Comparison of ENCODE assay signal across 8 cellular contexts in the genomic region with DNA sequence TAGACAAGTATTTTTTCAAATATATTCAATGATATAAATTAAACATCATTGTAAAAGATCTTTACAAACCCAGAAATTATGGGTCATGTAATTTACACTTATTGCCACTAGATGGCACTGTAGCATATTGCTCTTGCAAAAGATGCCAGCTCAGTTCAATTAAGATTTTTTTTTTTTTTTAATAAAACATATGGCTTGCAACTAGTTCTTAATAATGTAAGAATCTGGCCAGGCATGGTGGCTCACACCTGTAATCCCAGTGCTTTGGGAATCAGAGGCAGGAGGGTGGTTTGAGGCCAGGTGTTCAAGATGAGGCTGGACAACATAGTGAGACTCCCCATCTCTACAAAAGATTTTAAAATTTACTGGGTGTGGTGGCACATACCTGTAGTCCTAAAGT. TPM values are rescaled to one million over a fixed set of nuclear protein-coding genes. Genes with fewer than 3 reads are reported as not detected.
DNase-seq lines count a peak whose midpoint lies in the region; ATAC-seq and TF ChIP-seq lines count a peak whose summit lies in the region.

No MANE protein-coding gene starts in this region.

- no peak for ATAC-seq in left colon

- no peak overlapping the region for H3K27ac Mint-ChIP-seq in CD4-positive, alpha-beta memory T cell
- no peak overlapping the region for H3K27ac Mint-ChIP-seq in activated naive CD4-positive, alpha-beta T cell treated with anti-CD3 and anti-CD28 coated beads for 36 hours

- peaks cover 3% of the 10 kb centered on the region for H3K4me1 ChIP-seq in CD4-positive, alpha-beta memory T cell (ENCODE audit: insufficient read depth, low read length)
- H3K4me1 ChIP-seq in fibroblast of lung (ENCODE audit: control insufficient read depth, extremely low read depth, insufficient read depth, low read length) (peaks cover 13% of the 10 kb centered on the region), sigmoid colon (peaks cover 0 to 9% (median 0%) of the 10 kb centered on the region in 4 donors)

- no peak overlapping the region for H2AFZ ChIP-seq in fibroblast of lung (ENCODE audit: low read length)

- POLR2A ChIA-PET in CD4-positive, alpha-beta memory T cell (lab: Charles Lee; ENCODE audit: partially characterized antibody): interaction anchor here (1.0 kb wide), 1 partner anchor 49 kb away, joined by 3 read pairs; no protein-coding TSS in a partner anchor
- POLR2A ChIA-PET in RWPE1 (lab: Yijun Ruan, JAX; ENCODE audit: low non-redundant PET): no interaction called here

- H3K9me3 ChIP-seq in CD4-positive, alpha-beta memory T cell (ENCODE audit: control insufficient read depth in 1 of 2, low read length in 2 of 2): no peaks in the 10 kb centered on the region
- H3K9me3 ChIP-seq in fibroblast of lung (ENCODE audit: control insufficient read depth, insufficient read depth, low read depth, low read length) (no peaks in the 10 kb centered on the region), sigmoid colon (no peaks in the 10 kb centered on the region)

- DNase-seq in CD4-positive, alpha-beta memory T cell: peak in 4 of 5 donors; percentile 38 to 49 (median 44)
- DNase-seq in HL-60 (ENCODE audit: low read depth in 1 of 2, low spot score in 1 of 2) (peak in 1 of 2 experiments; percentile 12), RWPE1 (ENCODE audit: low spot score) (peak; percentile 30), fibroblast of lung (ENCODE audit: low read depth in 2 of 2) (peak; percentile 16 to 65), sigmoid colon (no peak), left colon (no peak), UCSD-AML1 (lab: John Stamatoyannopoulos, UW; ENCODE audit: unreplicated experiment) (no peak)
- no peak for DNase-seq in activated naive CD4-positive, alpha-beta T cell treated with anti-CD3 and anti-CD28 coated beads for 36 hours

- H3K27me3 ChIP-seq in CD4-positive, alpha-beta memory T cell (ENCODE audit: insufficient read depth, low read length): no peaks in the 10 kb centered on the region
- no peaks in the 10 kb centered on the region for H3K27me3 ChIP-seq in HL-60 (ENCODE audit: insufficient read depth, poor library complexity, severe bottlenecking)
- no peaks in the 10 kb centered on the region for H3K27me3 ChIP-seq in fibroblast of lung (ENCODE audit: control insufficient read depth, insufficient read depth, low read length)
- H3K27me3 ChIP-seq in sigmoid colon: no peaks in the 10 kb centered on the region

- H3K27ac ChIP-seq in CD4-positive, alpha-beta memory T cell (ENCODE audit: low read depth, low read length): no peak overlapping the region
- H3K27ac ChIP-seq in HL-60 (replicated peaks) (no peak overlapping the region), RWPE1 (no peak overlapping the region), fibroblast of lung (ENCODE audit: insufficient read depth, low read length) (no peak overlapping the region), sigmoid colon (no peak overlapping the region)

- no peaks in the 10 kb centered on the region for H4K20me1 ChIP-seq in fibroblast of lung (ENCODE audit: control insufficient read depth, extremely low read depth, insufficient read depth, low read length)

- no peak overlapping the region for H3K4me3 Mint-ChIP-seq in CD4-positive, alpha-beta memory T cell
- H3K4me3 Mint-ChIP-seq in activated naive CD4-positive, alpha-beta T cell treated with anti-CD3 and anti-CD28 coated beads for 36 hours: no peak overlapping the region

- H3K4me3 ChIP-seq in CD4-positive, alpha-beta memory T cell (ENCODE audit: low read length in 2 of 2): no peak overlapping the region
- H3K4me3 ChIP-seq in HL-60 (replicated peaks; ENCODE audit: insufficient read depth, low read length): no peak overlapping the region
- H3K4me3 ChIP-seq in fibroblast of lung (replicated peaks in 1 of 4; ENCODE audit: control extremely low read depth in 1 of 4, insufficient read depth in 1 of 4, low read depth in 3 of 4, low read length in 4 of 4): no peak overlapping the region
- H3K4me3 ChIP-seq in sigmoid colon: no peak overlapping the region

- TF ChIP-seq EP300 in sigmoid colon (IDR thresholded peaks at IDR 0.05): no peak

- no peak overlapping the region for H3K4me2 ChIP-seq in fibroblast of lung (ENCODE audit: extremely low read depth, insufficient read depth, low read length)

- no peaks in the 10 kb centered on the region for H3K9me3 Mint-ChIP-seq in CD4-positive, alpha-beta memory T cell
- H3K9me3 Mint-ChIP-seq in activated naive CD4-positive, alpha-beta T cell treated with anti-CD3 and anti-CD28 coated beads for 36 hours: no peaks in the 10 kb centered on the region

- no peaks in the 10 kb centered on the region for H3K79me2 ChIP-seq in fibroblast of lung (ENCODE audit: control insufficient read depth, insufficient read depth, low read length)

- H3K36me3 ChIP-seq in CD4-positive, alpha-beta memory T cell (ENCODE audit: insufficient read depth, low read length): no peaks in the 10 kb centered on the region
- H3K36me3 ChIP-seq in fibroblast of lung (ENCODE audit: control insufficient read depth, insufficient read depth, low read length) (no peaks in the 10 kb centered on the region), sigmoid colon (no peaks in the 10 kb centered on the region)

- CTCF ChIA-PET in CD4-positive, alpha-beta memory T cell (lab: Charles Lee; ENCODE audit: partially characterized antibody): interaction anchor here (0.6 to 4.8 kb wide), 26 partner anchors 8 to 1859 kb away, joined by 3 to 189 read pairs (median 4); partner anchors contain the start of gene DESI2
- CTCF ChIA-PET in RWPE1 (lab: Yijun Ruan, JAX): interaction anchor here (0.5 to 3.2 kb wide), 14 partner anchors 9 to 800 kb away, joined by 3 to 22 read pairs (median 4); no protein-coding TSS in a partner anchor
- CTCF ChIA-PET in activated naive CD4-positive, alpha-beta T cell treated with anti-CD3 and anti-CD28 coated beads for 36 hours (lab: Charles Lee): interaction anchor here (0.6 to 4.9 kb wide), 26 partner anchors 8 to 855 kb away, joined by 3 to 134 read pairs (median 6); partner anchors contain the start of gene DESI2

- TF ChIP-seq CTCF in HL-60 (IDR thresholded peaks at IDR 0.05; ENCODE audit: insufficient read depth, low read length) (peak; percentile 14), RWPE1 (conservative IDR thresholded peaks at IDR 0.05; ENCODE audit: low read depth) (peak; percentile 82), fibroblast of lung (conservative IDR thresholded peaks at IDR 0.05 in 1 of 2, IDR thresholded peaks at IDR 0.05 in 1 of 2; ENCODE audit: low read depth in 1 of 2, low read length in 2 of 2) (peak; percentile 39 to 62), sigmoid colon (IDR thresholded peaks at IDR 0.05) (peak; percentile 58 to 83 (median 66))

- H3K9ac ChIP-seq in fibroblast of lung (ENCODE audit: insufficient read depth, low read length): no peak overlapping the region

- H3K27me3 Mint-ChIP-seq in CD4-positive, alpha-beta memory T cell: peaks cover 1 to 2% of the 10 kb centered on the region in 2 donors
- H3K27me3 Mint-ChIP-seq in activated naive CD4-positive, alpha-beta T cell treated with anti-CD3 and anti-CD28 coated beads for 36 hours (ENCODE audit: low read depth): peaks cover 2% of the 10 kb centered on the region

- no peaks in the 10 kb centered on the region for H3K36me3 Mint-ChIP-seq in CD4-positive, alpha-beta memory T cell
- H3K36me3 Mint-ChIP-seq in activated naive CD4-positive, alpha-beta T cell treated with anti-CD3 and anti-CD28 coated beads for 36 hours (ENCODE audit: low read depth): no peaks in the 10 kb centered on the region

- intact Hi-C loops in CD4-positive, alpha-beta memory T cell (cut with micrococcal nuclease): loop anchor here (1.0 to 5.0 kb wide), 4 partner anchors 50 to 439 kb away; partner anchors contain the start of gene DESI2
- intact Hi-C loops in sigmoid colon (cut with DNase I): loop anchor here (1.0 to 5.0 kb wide), 3 partner anchors 193 to 439 kb away; no protein-coding TSS in a partner anchor
- intact Hi-C loops in activated naive CD4-positive, alpha-beta T cell treated with anti-CD3 and anti-CD28 coated beads for 36 hours (cut with micrococcal nuclease): loop anchor here (1.0 kb wide), 3 partner anchors 49 to 439 kb away; no protein-coding TSS in a partner anchor
- intact Hi-C loops in left colon (cut with DNase I, micrococcal nuclease): loop anchor here (2.0 to 10.0 kb wide), 4 partner anchors 193 to 451 kb away; no protein-coding TSS in a partner anchor

- peaks cover 3 to 11% (median 10%) of the 10 kb centered on the region in 4 donors for H3K4me1 Mint-ChIP-seq in CD4-positive, alpha-beta memory T cell
- peaks cover 16% of the 10 kb centered on the region for H3K4me1 Mint-ChIP-seq in activated naive CD4-positive, alpha-beta T cell treated with anti-CD3 and anti-CD28 coated beads for 36 hours (ENCODE audit: low read depth)

- TF ChIP-seq POLR2A in sigmoid colon (IDR thresholded peaks at IDR 0.05): no peak

RNA-seq across cellular contexts. Expression of gene DESI2, which starts 49.4 kb away (rescaled TPM):
- 10 to 100 TPM; 21.1 to 22.8 TPM for total RNA-seq in CD4-positive, alpha-beta memory T cell
- 10 to 100 TPM; 13.0 to 16.7 TPM for polyA plus RNA-seq in CD4-positive, alpha-beta memory T cell
- total RNA-seq in fibroblast of lung (47.2 and 49.3 TPM in 2 replicates), sigmoid colon (10 to 100 TPM; 34.2 to 37.3 (median 36.9) TPM), left colon (10 to 100 TPM; 28.2 to 30.8 TPM)
- polyA plus RNA-seq in fibroblast of lung (38.8 and 40.2 TPM in 2 replicates), sigmoid colon (10 to 100 TPM; 15.0 to 24.5 (median 17.0) TPM)
- 26.5 and 28.5 TPM in 2 replicates for polyA plus RNA-seq in fibroblast of lung (2012)
- 14.1 and 19.5 TPM in 2 replicates for polyA minus RNA-seq in fibroblast of lung (ENCODE audit: low replicate concordance)
- 10 to 100 TPM; 31.7 to 32.5 TPM for total RNA-seq in activated naive CD4-positive, alpha-beta T cell treated with anti-CD3 and anti-CD28 coated beads for 36 hours

Comparison
In these comparisons a context has a peak if more than half of its experiments do, and no peak if none do; other contexts are left out.
1. DNase-seq: peak in CD4-positive, alpha-beta memory T cell (4 of 5), RWPE1 (single experiment) and fibroblast of lung (2 of 2); none in sigmoid colon (single experiment), activated naive CD4-positive, alpha-beta T cell treated with anti-CD3 and anti-CD28 coated beads for 36 hours (single experiment), left colon (0 of 2) and UCSD-AML1 (single experiment).
2. CTCF ChIP-seq: peak in every context shown above with its lines; median percentile 82 in RWPE1; 66 in sigmoid colon; 50 in fibroblast of lung; 14 in HL-60.